ENCODE assay signal across 1 cellular context in the genomic region with DNA sequence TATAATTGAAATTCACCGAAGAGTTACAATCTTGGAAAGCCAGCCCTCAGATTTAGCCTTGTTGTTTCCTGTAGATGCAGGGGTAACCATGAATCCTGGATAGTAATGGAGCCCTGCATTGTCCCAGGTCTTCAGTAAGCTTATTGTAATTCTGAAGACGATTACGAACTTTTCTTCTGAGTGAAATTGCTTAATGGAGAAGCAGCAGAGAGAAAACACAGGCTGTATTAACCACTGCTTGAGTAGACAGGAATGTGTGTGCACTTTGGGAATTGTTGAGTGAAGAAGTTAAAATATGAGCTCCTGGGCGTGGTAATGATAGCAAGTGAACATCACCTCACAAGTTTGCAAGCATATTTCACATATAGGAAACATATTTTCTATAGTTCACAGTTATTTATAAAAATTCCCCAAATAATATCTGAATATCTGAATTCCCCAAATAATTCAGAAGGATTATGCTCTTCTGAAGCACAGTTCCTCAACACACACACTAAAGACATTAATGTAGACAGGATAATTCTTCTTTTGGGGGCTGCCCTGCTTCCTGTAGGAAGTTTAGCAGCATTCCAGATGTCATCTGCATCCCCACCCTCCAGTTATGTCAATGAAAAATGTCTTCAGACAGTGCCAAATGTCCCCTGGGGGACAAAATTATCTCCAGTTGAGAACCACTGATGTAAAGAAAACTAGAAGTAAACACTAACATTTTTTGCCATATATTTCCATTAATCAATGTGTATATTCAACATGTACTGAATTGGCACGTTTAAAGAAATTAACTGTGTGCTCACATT.
TF ChIP-seq lines count a peak whose summit lies in the region.

No MANE protein-coding gene starts in this region.

TF ChIP-seq in HCT116, 20 proteins besides CTCF, POLR2A, EP300 and RAD21 (continued from another document):
- TF ChIP-seq, protein P1, sequence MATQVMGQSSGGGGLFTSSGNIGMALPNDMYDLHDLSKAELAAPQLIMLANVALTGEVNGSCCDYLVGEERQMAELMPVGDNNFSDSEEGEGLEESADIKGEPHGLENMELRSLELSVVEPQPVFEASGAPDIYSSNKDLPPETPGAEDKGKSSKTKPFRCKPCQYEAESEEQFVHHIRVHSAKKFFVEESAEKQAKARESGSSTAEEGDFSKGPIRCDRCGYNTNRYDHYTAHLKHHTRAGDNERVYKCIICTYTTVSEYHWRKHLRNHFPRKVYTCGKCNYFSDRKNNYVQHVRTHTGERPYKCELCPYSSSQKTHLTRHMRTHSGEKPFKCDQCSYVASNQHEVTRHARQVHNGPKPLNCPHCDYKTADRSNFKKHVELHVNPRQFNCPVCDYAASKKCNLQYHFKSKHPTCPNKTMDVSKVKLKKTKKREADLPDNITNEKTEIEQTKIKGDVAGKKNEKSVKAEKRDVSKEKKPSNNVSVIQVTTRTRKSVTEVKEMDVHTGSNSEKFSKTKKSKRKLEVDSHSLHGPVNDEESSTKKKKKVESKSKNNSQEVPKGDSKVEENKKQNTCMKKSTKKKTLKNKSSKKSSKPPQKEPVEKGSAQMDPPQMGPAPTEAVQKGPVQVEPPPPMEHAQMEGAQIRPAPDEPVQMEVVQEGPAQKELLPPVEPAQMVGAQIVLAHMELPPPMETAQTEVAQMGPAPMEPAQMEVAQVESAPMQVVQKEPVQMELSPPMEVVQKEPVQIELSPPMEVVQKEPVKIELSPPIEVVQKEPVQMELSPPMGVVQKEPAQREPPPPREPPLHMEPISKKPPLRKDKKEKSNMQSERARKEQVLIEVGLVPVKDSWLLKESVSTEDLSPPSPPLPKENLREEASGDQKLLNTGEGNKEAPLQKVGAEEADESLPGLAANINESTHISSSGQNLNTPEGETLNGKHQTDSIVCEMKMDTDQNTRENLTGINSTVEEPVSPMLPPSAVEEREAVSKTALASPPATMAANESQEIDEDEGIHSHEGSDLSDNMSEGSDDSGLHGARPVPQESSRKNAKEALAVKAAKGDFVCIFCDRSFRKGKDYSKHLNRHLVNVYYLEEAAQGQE (IDR thresholded peaks at IDR 0.05; ENCODE audit: low read depth) = no peak
- TF ChIP-seq, protein P2, sequence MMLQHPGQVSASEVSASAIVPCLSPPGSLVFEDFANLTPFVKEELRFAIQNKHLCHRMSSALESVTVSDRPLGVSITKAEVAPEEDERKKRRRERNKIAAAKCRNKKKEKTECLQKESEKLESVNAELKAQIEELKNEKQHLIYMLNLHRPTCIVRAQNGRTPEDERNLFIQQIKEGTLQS (IDR thresholded peaks at IDR 0.05) = no peak
- no peak for TF ChIP-seq JUND (IDR thresholded peaks at IDR 0.05)
- TF ChIP-seq ZNF274 (IDR thresholded peaks at IDR 0.05; ENCODE audit: low read depth, low read length) = no peak
- TF ChIP-seq TCF7L2 (IDR thresholded peaks at IDR 0.05; ENCODE audit: borderline replicate concordance, extremely low read depth, insufficient read depth, insufficient read length) = no peak
- TF ChIP-seq CEBPB (IDR thresholded peaks at IDR 0.05; ENCODE audit: low read depth) = no peak
- no peak for TF ChIP-seq ELF1 (IDR thresholded peaks at IDR 0.05; ENCODE audit: borderline replicate concordance, low read depth)
- TF ChIP-seq SIN3A (IDR thresholded peaks at IDR 0.05; ENCODE audit: low read depth) = no peak
